1 cellular context compared by ENCODE assay signal in the genomic region with DNA sequence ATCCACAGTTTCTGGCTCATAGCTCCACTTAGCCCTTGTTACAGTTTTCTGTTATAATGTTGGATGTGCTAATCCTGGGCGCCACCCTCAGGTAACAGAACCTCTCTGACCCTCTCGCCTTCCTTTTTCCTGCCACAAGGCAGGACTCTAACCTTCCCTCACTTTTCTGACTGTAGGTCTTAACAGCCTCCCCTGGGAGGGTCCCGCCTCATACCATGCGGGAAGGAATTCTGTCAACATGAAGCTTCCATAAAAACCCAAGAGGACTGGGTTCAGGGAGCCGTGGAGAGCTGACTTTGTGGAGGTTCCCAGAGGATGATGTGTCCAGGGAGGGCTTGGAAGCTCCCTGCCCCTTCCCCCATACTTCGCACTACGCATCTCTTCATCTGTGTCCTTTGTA.
TF ChIP-seq lines count a peak whose summit lies in the region.

No MANE protein-coding gene starts in this region.

TF ChIP-seq in HCT116, 20 proteins besides CTCF, POLR2A, EP300 and RAD21:
- TF ChIP-seq, protein P1, sequence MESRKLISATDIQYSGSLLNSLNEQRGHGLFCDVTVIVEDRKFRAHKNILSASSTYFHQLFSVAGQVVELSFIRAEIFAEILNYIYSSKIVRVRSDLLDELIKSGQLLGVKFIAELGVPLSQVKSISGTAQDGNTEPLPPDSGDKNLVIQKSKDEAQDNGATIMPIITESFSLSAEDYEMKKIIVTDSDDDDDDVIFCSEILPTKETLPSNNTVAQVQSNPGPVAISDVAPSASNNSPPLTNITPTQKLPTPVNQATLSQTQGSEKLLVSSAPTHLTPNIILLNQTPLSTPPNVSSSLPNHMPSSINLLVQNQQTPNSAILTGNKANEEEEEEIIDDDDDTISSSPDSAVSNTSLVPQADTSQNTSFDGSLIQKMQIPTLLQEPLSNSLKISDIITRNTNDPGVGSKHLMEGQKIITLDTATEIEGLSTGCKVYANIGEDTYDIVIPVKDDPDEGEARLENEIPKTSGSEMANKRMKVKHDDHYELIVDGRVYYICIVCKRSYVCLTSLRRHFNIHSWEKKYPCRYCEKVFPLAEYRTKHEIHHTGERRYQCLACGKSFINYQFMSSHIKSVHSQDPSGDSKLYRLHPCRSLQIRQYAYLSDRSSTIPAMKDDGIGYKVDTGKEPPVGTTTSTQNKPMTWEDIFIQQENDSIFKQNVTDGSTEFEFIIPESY (IDR thresholded peaks at IDR 0.05; ENCODE audit: extremely low read depth, insufficient replicate concordance, low read length): no peak
- TF ChIP-seq EZH2phosphoT487 (IDR thresholded peaks at IDR 0.05; ENCODE audit: borderline replicate concordance): no peak
- TF ChIP-seq EZH2 (IDR thresholded peaks at IDR 0.05): no peak
- no peak for TF ChIP-seq TCF7L2 (IDR thresholded peaks at IDR 0.05; ENCODE audit: borderline replicate concordance, extremely low read depth, insufficient read depth, insufficient read length)
- TF ChIP-seq EGR1 (IDR thresholded peaks at IDR 0.05; ENCODE audit: low read depth): no peak
- no peak for TF ChIP-seq ZFX (IDR thresholded peaks at IDR 0.05)
- TF ChIP-seq CEBPB (IDR thresholded peaks at IDR 0.05; ENCODE audit: low read depth): no peak
- TF ChIP-seq JUND (IDR thresholded peaks at IDR 0.05): no peak
- no peak for TF ChIP-seq YY1 (IDR thresholded peaks at IDR 0.05; ENCODE audit: extremely low read depth, insufficient replicate concordance, low read depth, low read length)
TF ChIP-seq in HCT116: peak in this region for 0.
